ENCODE assay signal across 19 cellular contexts in genomic region chr12:54937376-54937775, GRCh38. TPM values are rescaled to one million over a fixed set of nuclear protein-coding genes. Genes with fewer than 3 reads are reported as not detected.
A peak's percentile ranks its signal among the peaks of the same experiment; 100 is the strongest.
DNase-seq lines count a peak whose midpoint lies in the region; ATAC-seq, FAIRE-seq and TF ChIP-seq lines count a peak whose summit lies in the region.
"Had no signal": no experiment of that assay in that cellular context is flagged by ENCODE, and none has a peak within 500 bp of the region (broad histone marks: within the 10 kb centered on the region; RNA-seq: fewer than 3 reads in every experiment).

No MANE protein-coding gene starts in this region.

- no peak overlapping the region for H3K9ac ChIP-seq in H1 (replicated peaks in 1 of 4; ENCODE audit: extremely low read depth in 1 of 4, low read depth in 3 of 4, low read length in 3 of 4)

- H4K8ac ChIP-seq in H1 (ENCODE audit: extremely low read depth, insufficient read depth, low read length) = no peak overlapping the region

- H2BK20ac ChIP-seq in H1 (ENCODE audit: low read length) = no peak overlapping the region

- H3K27me3 Mint-ChIP-seq in activated CD8-positive, alpha-beta T cell treated with anti-CD3 and anti-CD28 coated beads for 36 hours = no peaks in the 10 kb centered on the region
- no peaks in the 10 kb centered on the region for H3K27me3 Mint-ChIP-seq in activated CD8-positive, alpha-beta T cell treated with anti-CD3 and anti-CD28 coated beads, Interleukin-2, amount 10 ng/mL, durations not matched to agents 7 days and 5 days (ENCODE audit: low read depth)
- no peaks in the 10 kb centered on the region for H3K27me3 Mint-ChIP-seq in natural killer cell treated with Interleukin-12 subunit alpha and Interleukin-12 subunit beta and Interleukin-15 and Interleukin-18, amount 100 ng/mL, for 72 hours
- H3K27me3 Mint-ChIP-seq: CD8-positive, alpha-beta memory T cell; IgD-negative memory B cell had no signal

- H4K20me1 ChIP-seq in H1 (replicated peaks in 1 of 2; ENCODE audit: control insufficient read depth in 1 of 2, insufficient read depth in 2 of 2, low read length in 2 of 2) = no peaks in the 10 kb centered on the region

- intact Hi-C loops in activated CD8-positive, alpha-beta T cell treated with anti-CD3 and anti-CD28 coated beads for 36 hours (cut with micrococcal nuclease) = loop anchor here (10.0 kb wide), 1 partner anchor 47 kb away; the partner anchor contains the start of gene TESPA1

- H4K91ac ChIP-seq in H1 (replicated peaks; ENCODE audit: insufficient read length, low read length) = no peak overlapping the region

- 0 out of 2 replicates have a peak overlapping the region, but pooled peaks have one; percentile 20 for H2AFZ ChIP-seq in H1 (ENCODE audit: low read length)

- peaks cover 54% of the 10 kb centered on the region for H3K4me1 Mint-ChIP-seq in activated CD8-positive, alpha-beta T cell treated with anti-CD3 and anti-CD28 coated beads for 36 hours (ENCODE audit: low read depth)
- H3K4me1 Mint-ChIP-seq in activated CD8-positive, alpha-beta T cell treated with anti-CD3 and anti-CD28 coated beads, Interleukin-2, amount 10 ng/mL, durations not matched to agents 7 days and 5 days (ENCODE audit: low read depth) = peaks cover 44% of the 10 kb centered on the region
- peaks cover 48 to 53% of the 10 kb centered on the region in 2 donors for H3K4me1 Mint-ChIP-seq in natural killer cell treated with Interleukin-12 subunit alpha and Interleukin-12 subunit beta and Interleukin-15 and Interleukin-18, amount 100 ng/mL, for 72 hours (ENCODE audit: low read depth in 2 of 2)

- no peak overlapping the region for H2BK15ac ChIP-seq in H1 (ENCODE audit: low read length)

- TF ChIP-seq EP300 in H1 (IDR thresholded peaks at IDR 0.05; ENCODE audit: borderline replicate concordance in 1 of 2, low read depth in 2 of 2, low read length in 2 of 2) = no peak

- H3K27ac Mint-ChIP-seq in activated CD8-positive, alpha-beta T cell treated with anti-CD3 and anti-CD28 coated beads for 36 hours = peak overlapping the region; percentile 99
- no peak overlapping the region for H3K27ac Mint-ChIP-seq in activated CD8-positive, alpha-beta T cell treated with anti-CD3 and anti-CD28 coated beads, Interleukin-2, amount 10 ng/mL, durations not matched to agents 7 days and 5 days
- H3K27ac Mint-ChIP-seq in natural killer cell treated with Interleukin-12 subunit alpha and Interleukin-12 subunit beta and Interleukin-15 and Interleukin-18, amount 100 ng/mL, for 72 hours = peak overlapping the region; percentile 94 to 98

- H2BK12ac ChIP-seq in H1 (ENCODE audit: low read depth, low read length) = no peak overlapping the region

- H3K4me1 ChIP-seq in RWPE2 (ENCODE audit: insufficient read depth, poor library complexity, severe bottlenecking) = peaks cover 53% of the 10 kb centered on the region
- peaks cover 0 to 3% (median 0%) of the 10 kb centered on the region in 4 experiments; a peak in 1 of 7 replicates for H3K4me1 ChIP-seq in H1 (replicated peaks in 1 of 4; ENCODE audit: control insufficient read depth in 3 of 4, insufficient read depth in 4 of 4, low read length in 3 of 4)

- no peak overlapping the region for H3K56ac ChIP-seq in H1 (replicated peaks; ENCODE audit: insufficient read length, low read depth, low read length)

- H3K79me1 ChIP-seq in H1 (ENCODE audit: low read depth, low read length) = no peaks in the 10 kb centered on the region

- no peak overlapping the region for H3K14ac ChIP-seq in H1 (ENCODE audit: insufficient read length)

- TF ChIP-seq RAD21 in H1 (IDR thresholded peaks at IDR 0.05 in 1 of 2, conservative IDR thresholded peaks at IDR 0.05 in 1 of 2; ENCODE audit: low read depth in 2 of 2, low read length in 2 of 2) = no peak

- no peaks in the 10 kb centered on the region for H3K36me3 ChIP-seq in RWPE2 (ENCODE audit: low read depth)
- no peaks in the 10 kb centered on the region for H3K36me3 ChIP-seq in H1 (ENCODE audit: control insufficient read depth in 2 of 4, insufficient read depth in 4 of 4, low read length in 3 of 4)

- H3K23me2 ChIP-seq in H1 (ENCODE audit: low read depth, low read length) = no peaks in the 10 kb centered on the region

- TF ChIP-seq POLR2A in H1 (IDR thresholded peaks at IDR 0.05; ENCODE audit: control extremely low read depth in 1 of 2, low read depth in 2 of 2, low read length in 2 of 2) (no peak), erythroblast (IDR thresholded peaks at IDR 0.05; ENCODE audit: low read length) (no peak)

- ATAC-seq in activated CD8-positive, alpha-beta T cell treated with anti-CD3 and anti-CD28 coated beads for 36 hours = no peak
- no peak for ATAC-seq in activated CD8-positive, alpha-beta T cell treated with anti-CD3 and anti-CD28 coated beads, Interleukin-2, amount 10 ng/mL, durations not matched to agents 7 days and 5 days
- no peak for ATAC-seq in RWPE2 (ENCODE audit: low read depth)
- no peak for ATAC-seq in natural killer cell treated with Interleukin-12 subunit alpha and Interleukin-12 subunit beta and Interleukin-15 and Interleukin-18, amount 100 ng/mL, for 72 hours

- POLR2A ChIA-PET in activated CD8-positive, alpha-beta T cell treated with anti-CD3 and anti-CD28 coated beads for 36 hours (lab: Charles Lee) = interaction anchor here (1.9 kb wide), 1 partner anchor 14 kb away, joined by 7 read pairs; no protein-coding TSS in a partner anchor
- POLR2A ChIA-PET in activated CD8-positive, alpha-beta T cell treated with anti-CD3 and anti-CD28 coated beads, Interleukin-2, amount 10 ng/mL, durations not matched to agents 7 days and 5 days (lab: Charles Lee) = interaction anchor here (1.6 kb wide), 1 partner anchor 47 kb away, joined by 5 read pairs; the partner anchor contains the start of gene TESPA1
- POLR2A ChIA-PET in H1 (lab: Charles Lee; ENCODE audit: partially characterized antibody) = no interaction called here

- H3K4me3 ChIP-seq in RWPE2 (ENCODE audit: severe bottlenecking) = no peak overlapping the region
- no peak overlapping the region for H3K4me3 ChIP-seq in H1 (ENCODE audit: extremely low read depth in 1 of 4, insufficient read depth in 2 of 4, low read depth in 3 of 4, low read length in 4 of 4)

- H3K79me2 ChIP-seq in H1 (ENCODE audit: control insufficient read depth in 1 of 2, insufficient read depth in 2 of 2, low read length in 2 of 2) = no peaks in the 10 kb centered on the region

- peak overlapping the region; percentile 98 for H3K27ac ChIP-seq in RWPE2 (ENCODE audit: poor library complexity, severe bottlenecking)
- H3K27ac ChIP-seq in H1 (ENCODE audit: low read depth, low read length) = no peak overlapping the region

- no peak overlapping the region for H3K23ac ChIP-seq in H1 (ENCODE audit: insufficient read length)

- no peak overlapping the region for H3K4ac ChIP-seq in H1 (replicated peaks; ENCODE audit: insufficient read length, low read depth, low read length)

- peaks cover 44% of the 10 kb centered on the region for H3K36me3 Mint-ChIP-seq in activated CD8-positive, alpha-beta T cell treated with anti-CD3 and anti-CD28 coated beads for 36 hours (ENCODE audit: low read depth)
- H3K36me3 Mint-ChIP-seq in activated CD8-positive, alpha-beta T cell treated with anti-CD3 and anti-CD28 coated beads, Interleukin-2, amount 10 ng/mL, durations not matched to agents 7 days and 5 days (ENCODE audit: low read depth) = peaks cover 33% of the 10 kb centered on the region
- H3K36me3 Mint-ChIP-seq in natural killer cell treated with Interleukin-12 subunit alpha and Interleukin-12 subunit beta and Interleukin-15 and Interleukin-18, amount 100 ng/mL, for 72 hours = peaks cover 23% of the 10 kb centered on the region
- H3K36me3 Mint-ChIP-seq: IgD-negative memory B cell had no signal

- H2AK5ac ChIP-seq in H1 (ENCODE audit: low read depth, low read length) = no peak overlapping the region

- FAIRE-seq in H1 (lab: Jason Lieb, UNC) = no peak
- FAIRE-seq: G401.6, HTR-8/SVneo, RCC 7860 had no signal

- H3K9me3 Mint-ChIP-seq in activated CD8-positive, alpha-beta T cell treated with anti-CD3 and anti-CD28 coated beads for 36 hours = peaks cover 25% of the 10 kb centered on the region
- peaks cover 14% of the 10 kb centered on the region for H3K9me3 Mint-ChIP-seq in activated CD8-positive, alpha-beta T cell treated with anti-CD3 and anti-CD28 coated beads, Interleukin-2, amount 10 ng/mL, durations not matched to agents 7 days and 5 days (ENCODE audit: insufficient read depth)
- peaks cover 9% of the 10 kb centered on the region for H3K9me3 Mint-ChIP-seq in natural killer cell treated with Interleukin-12 subunit alpha and Interleukin-12 subunit beta and Interleukin-15 and Interleukin-18, amount 100 ng/mL, for 72 hours
- H3K9me3 Mint-ChIP-seq: CD8-positive, alpha-beta memory T cell; IgD-negative memory B cell had no signal

- H2BK5ac ChIP-seq in H1 (ENCODE audit: low read depth, low read length) = no peak overlapping the region

- H3K4me2 ChIP-seq in H1 (ENCODE audit: insufficient read depth in 1 of 2, low read depth in 2 of 2, low read length in 2 of 2) = no peak overlapping the region

- H3K9me3 ChIP-seq in RWPE2 (ENCODE audit: severe bottlenecking) (no peaks in the 10 kb centered on the region), H1 (ENCODE audit: insufficient read depth in 2 of 2, low read depth in 1 of 2, low read length in 1 of 2) (no peaks in the 10 kb centered on the region)

- DNase-seq in activated CD8-positive, alpha-beta T cell treated with anti-CD3 and anti-CD28 coated beads for 36 hours = no peak
- no peak for DNase-seq in activated CD8-positive, alpha-beta T cell treated with anti-CD3 and anti-CD28 coated beads, Interleukin-2, amount 10 ng/mL, durations not matched to agents 7 days and 5 days
- DNase-seq in RWPE2 (ENCODE audit: low spot score) = no peak
- no peak for DNase-seq in H1 (ENCODE audit: low read depth in 1 of 2, low spot score in 2 of 2)
- no peak for DNase-seq in natural killer cell treated with Interleukin-12 subunit alpha and Interleukin-12 subunit beta and Interleukin-15 and Interleukin-18, amount 100 ng/mL, for 72 hours (ENCODE audit: low spot score)
- no peak for DNase-seq in NCI-H2029 (lab: John Stamatoyannopoulos, UW)
- no peak for DNase-seq in erythroblast (lab: John Stamatoyannopoulos, UW)
- no peak for DNase-seq in NCI-H1417 treated with DMSO at 0.1 percent for 48 hours (lab: John Stamatoyannopoulos, UW)
- DNase-seq: 8988T; CD8-positive, alpha-beta memory T cell; DND-41; NCI-H2081 treated with DMSO at 0.1 percent for 48 hours; NCI-H510A treated with DMSO at 0.1 percent for 48 hours; SHP77 had no signal

- CTCF ChIA-PET in activated CD8-positive, alpha-beta T cell treated with anti-CD3 and anti-CD28 coated beads for 36 hours (lab: Charles Lee) = interaction anchor here (1.6 to 2.9 kb wide), 2 partner anchors 134 to 188 kb away, joined by 3 to 12 read pairs; no protein-coding TSS in a partner anchor
- CTCF ChIA-PET in activated CD8-positive, alpha-beta T cell treated with anti-CD3 and anti-CD28 coated beads, Interleukin-2, amount 10 ng/mL, durations not matched to agents 7 days and 5 days (lab: Charles Lee) = interaction anchor here (0.6 to 1.4 kb wide), 3 partner anchors 19 to 188 kb away, joined by 3 to 5 read pairs (median 4); no protein-coding TSS in a partner anchor
- CTCF ChIA-PET in H1 (lab: Charles Lee; ENCODE audit: partially characterized antibody) = interaction anchor here (1.2 to 1.3 kb wide), 2 partner anchors 19 to 55 kb away, joined by 3 to 4 read pairs; no protein-coding TSS in a partner anchor

- H2BK120ac ChIP-seq in H1 (replicated peaks; ENCODE audit: low read depth, low read length) = no peak overlapping the region

- H3K27me3 ChIP-seq in RWPE2 (ENCODE audit: insufficient read depth, poor library complexity, severe bottlenecking) (no peaks in the 10 kb centered on the region), H1 (replicated peaks in 1 of 4; ENCODE audit: control insufficient read depth in 3 of 4, extremely low read depth in 1 of 4, insufficient read depth in 3 of 4, low read length in 3 of 4) (peaks cover 0 to 2% (median 0%) of the 10 kb centered on the region in 4 experiments; a peak in 1 of 7 replicates)

- no peak overlapping the region for H3K4me3 Mint-ChIP-seq in activated CD8-positive, alpha-beta T cell treated with anti-CD3 and anti-CD28 coated beads for 36 hours
- no peak overlapping the region for H3K4me3 Mint-ChIP-seq in activated CD8-positive, alpha-beta T cell treated with anti-CD3 and anti-CD28 coated beads, Interleukin-2, amount 10 ng/mL, durations not matched to agents 7 days and 5 days
- H3K4me3 Mint-ChIP-seq in natural killer cell treated with Interleukin-12 subunit alpha and Interleukin-12 subunit beta and Interleukin-15 and Interleukin-18, amount 100 ng/mL, for 72 hours = no peak overlapping the region
- H3K4me3 Mint-ChIP-seq: IgD-negative memory B cell had no signal

- no peak for TF ChIP-seq CTCF in activated CD8-positive, alpha-beta T cell treated with anti-CD3 and anti-CD28 coated beads for 36 hours (IDR thresholded peaks at IDR 0.05)
- TF ChIP-seq CTCF in RWPE2 (IDR thresholded peaks at IDR 0.05; ENCODE audit: poor library complexity, severe bottlenecking) = no peak
- TF ChIP-seq CTCF in H1 (IDR thresholded peaks at IDR 0.05; ENCODE audit: control extremely low read depth in 1 of 3, insufficient read depth in 1 of 3, low read depth in 1 of 3, low read length in 3 of 3) = no peak

- H4K5ac ChIP-seq in H1 (ENCODE audit: insufficient read length, low read depth, low read length) = no peak overlapping the region

- no peak overlapping the region for H3K18ac ChIP-seq in H1 (ENCODE audit: extremely low read depth, low read length)

RNA-seq across cellular contexts. Expression of gene TESPA1, which starts 47.2 kb away (rescaled TPM):
- 100 to 1,000 TPM; 107 to 112 TPM for total RNA-seq in activated CD8-positive, alpha-beta T cell treated with anti-CD3 and anti-CD28 coated beads for 36 hours
- 10 to 100 TPM; 81.0 to 84.6 TPM for total RNA-seq in activated CD8-positive, alpha-beta T cell treated with anti-CD3 and anti-CD28 coated beads, Interleukin-2, amount 10 ng/mL, durations not matched to agents 7 days and 5 days
- total RNA-seq in H1 (2021; fragmentation: NEBNext Ultra II Directional; extraction: Animal tissue kit (Norgen Biotek cat#: 25700)) = not detected in 2 replicates
- not detected in 2 replicates for polyA plus RNA-seq in H1 (2011; rRNA removed)
- polyA plus RNA-seq in H1 (2011; cell fraction: cytosol; rRNA removed) = not detected
- 0.07 TPM for polyA plus RNA-seq in H1 (2011; cell fraction: nucleus; rRNA removed)
- not detected in 4 replicates for polyA plus RNA-seq in H1 (2012, experiment 1 of 2)
- not detected for polyA plus RNA-seq in H1 (2012, experiment 2 of 2)
- 0.10 TPM for polyA plus RNA-seq in H1 (2013, experiment 1 of 2)
- 0.07 TPM for polyA plus RNA-seq in H1 (2013, experiment 2 of 2)
- polyA minus RNA-seq in H1 (2011; rRNA and poly(A)+ RNA removed) = 0.19 TPM in 1 of 2 replicates, not detected in the other
- polyA minus RNA-seq in H1 (2011; cell fraction: cytosol; rRNA and poly(A)+ RNA removed) = not detected
- polyA minus RNA-seq in H1 (2011; cell fraction: nucleus; rRNA and poly(A)+ RNA removed) = not detected
- 10 to 100 TPM; 45.9 to 67.2 TPM for total RNA-seq in natural killer cell treated with Interleukin-12 subunit alpha and Interleukin-12 subunit beta and Interleukin-15 and Interleukin-18, amount 100 ng/mL, for 72 hours
- polyA plus RNA-seq: BJ had no signal

Comparison
In these comparisons a context has a peak if more than half of its experiments do, and no peak if none do; other contexts are left out.
1. RNA of gene TESPA1, which starts 47.2 kb away (total RNA-seq): 107 to 112 TPM in activated CD8-positive, alpha-beta T cell treated with anti-CD3 and anti-CD28 coated beads for 36 hours, 81.0 to 84.6 TPM in activated CD8-positive, alpha-beta T cell treated with anti-CD3 and anti-CD28 coated beads, Interleukin-2, amount 10 ng/mL, durations not matched to agents 7 days and 5 days and 45.9 to 67.2 TPM in natural killer cell treated with Interleukin-12 subunit alpha and Interleukin-12 subunit beta and Interleukin-15 and Interleukin-18, amount 100 ng/mL, for 72 hours; not detected in H1; every median in the first group is over 10 times any median in the second.